In genomic region chr13:76852991-76853390, GRCh38 we compare ENCODE assay signal across 17 cellular contexts. TPM values are rescaled to one million over a fixed set of nuclear protein-coding genes. Genes with fewer than 3 reads are reported as not detected.
A peak's percentile ranks its signal among the peaks of the same experiment; 100 is the strongest.
DNase-seq lines count a peak whose midpoint lies in the region; ATAC-seq and TF ChIP-seq lines count a peak whose summit lies in the region.
"Had no signal": no experiment of that assay in that cellular context is flagged by ENCODE, and none has a peak within 500 bp of the region (broad histone marks: within the 10 kb centered on the region; RNA-seq: fewer than 3 reads in every experiment).

No MANE protein-coding gene starts in this region.

- ATAC-seq in omental fat pad (ENCODE audit: low FRiP score) (peak; percentile 61), GM19328 (IDR thresholded peaks at IDR 0.05; ENCODE audit: unreplicated experiment) (no peak)
- ATAC-seq: pancreas had no signal

- DNase-seq in ELR (ENCODE audit: low read depth) (peak; percentile 73), RWPE1 (ENCODE audit: low spot score) (peak; percentile 51), epithelial cell of proximal tubule (ENCODE audit: low read depth) (peak; percentile 83), omental fat pad (ENCODE audit: low spot score) (no peak), NCI-H1436 treated with DMSO at 0.1 percent for 48 hours (lab: John Stamatoyannopoulos, UW) (no peak), BE2C (no peak), NK-92 (lab: John Stamatoyannopoulos, UW; ENCODE audit: unreplicated experiment) (no peak)
- DNase-seq: activated CD4-positive, alpha-beta T cell treated with anti-CD3 and anti-CD28 coated beads for 4 hours; activated naive CD8-positive, alpha-beta T cell treated with anti-CD3 and anti-CD28 coated beads, Interleukin-2, amount 10 ng/mL, durations not matched to agents 7 days and 5 days; activated T-cell treated with anti-CD3 and anti-CD28 coated beads for 4 hours; AML-193; cortex of kidney; DMS53; NCI-H774; pancreas; stimulated activated CD4-positive, alpha-beta T cell treated with anti-CD3 and anti-CD28 coated beads, Interleukin-15, amount 100 ng/mL, for 24 hours had no signal

- H3K4me1 ChIP-seq in BE2C, result no peaks in the 10 kb centered on the region
- H3K4me1 ChIP-seq: pancreas had no signal

- POLR2A ChIA-PET in RWPE1 (lab: Yijun Ruan, JAX; ENCODE audit: low non-redundant PET), result no interaction called here

- H3K27me3 ChIP-seq in BE2C, result no peaks in the 10 kb centered on the region
- H3K27me3 ChIP-seq: pancreas had no signal

- H3K9me3 ChIP-seq in BE2C, result no peaks in the 10 kb centered on the region
- H3K9me3 ChIP-seq: pancreas had no signal

- H3K36me3 ChIP-seq in BE2C, result no peaks in the 10 kb centered on the region
- H3K36me3 ChIP-seq: pancreas had no signal

- 0 out of 2 replicates have a peak overlapping the region, but pooled peaks have one; percentile 21 for H3K27ac ChIP-seq in RWPE1
- H3K27ac ChIP-seq: pancreas had no signal

- H3K4me3 ChIP-seq in epithelial cell of proximal tubule (ENCODE audit: low read depth, low read length) (no peak overlapping the region), BE2C (ENCODE audit: low read depth, low read length) (no peak overlapping the region)
- H3K4me3 ChIP-seq: pancreas had no signal

- TF ChIP-seq CTCF in RWPE1 (conservative IDR thresholded peaks at IDR 0.05; ENCODE audit: low read depth) (no peak), epithelial cell of proximal tubule (conservative IDR thresholded peaks at IDR 0.05; ENCODE audit: low read depth, low read length) (no peak), omental fat pad (IDR thresholded peaks at IDR 0.05) (no peak), BE2C (IDR thresholded peaks at IDR 0.05; ENCODE audit: low read depth, low read length) (no peak)

- CTCF ChIA-PET in RWPE1 (lab: Yijun Ruan, JAX), result no interaction called here

RNA-seq across cellular contexts. Expression of gene KCTD12, which starts 33.2 kb away (rescaled TPM):
- total RNA-seq in epithelial cell of proximal tubule (3.7 and 4.1 TPM in 2 replicates), omental fat pad (100 to 1,000 TPM in 1 of 4 donors, 10 to 100 TPM in 3; 64.0 to 214 (median 96.2) TPM)
- 6.0 TPM for polyA plus RNA-seq in BE2C (2012; ENCODE audit: insufficient read depth, insufficient read length, low read depth)

Comparison
In these comparisons a context has a peak if more than half of its experiments do, and no peak if none do; other contexts are left out.
1. DNase-seq: peak in ELR (single experiment), RWPE1 (single experiment) and epithelial cell of proximal tubule (single experiment); none in omental fat pad (single experiment), NCI-H1436 treated with DMSO at 0.1 percent for 48 hours (single experiment), BE2C (single experiment) and NK-92 (single experiment).
2. RNA of gene KCTD12, which starts 33.2 kb away (total RNA-seq): 64.0 to 214 TPM in omental fat pad; 3.7 to 4.1 TPM in epithelial cell of proximal tubule; every median in the first group is over 10 times any median in the second.